In genomic region chr9:102855646-102856045, GRCh38 we compare ENCODE assay signal across 20 cellular contexts.
DNase-seq lines count a peak whose midpoint lies in the region; ATAC-seq, FAIRE-seq and TF ChIP-seq lines count a peak whose summit lies in the region.
"Had no signal": no experiment of that assay in that cellular context is flagged by ENCODE, and none has a peak within 500 bp of the region (broad histone marks: within the 10 kb centered on the region; RNA-seq: fewer than 3 reads in every experiment).

No MANE protein-coding gene starts in this region.

- TF ChIP-seq POLR2A in H54 (IDR thresholded peaks at IDR 0.05; ENCODE audit: low read depth, low read length), result no peak

- no peak for ATAC-seq in GM18861 (IDR thresholded peaks at IDR 0.05; ENCODE audit: unreplicated experiment)
- ATAC-seq: A549, HCT116, HepG2 had no signal

- DNase-seq in ELR (ENCODE audit: low read depth) (peak; percentile 62), H54 (ENCODE audit: insufficient read length, low spot score) (no peak), amniotic epithelial cell (ENCODE audit: low read depth) (peak; percentile 88), iris pigment epithelial cell (ENCODE audit: low read depth) (peak; percentile 1), substantia nigra (lab: John Stamatoyannopoulos, UW) (no peak), kidney tubule cell (ENCODE audit: low spot score) (no peak)
- no peak for DNase-seq in effector CD8-positive, alpha-beta T cell (lab: John Stamatoyannopoulos, UW)
- DNase-seq: AML-193; Caco-2; CD4-positive, alpha-beta T cell; GDM1; HFFc6; KBM-7 had no signal

- H3K27ac ChIP-seq in substantia nigra (ENCODE audit: low read depth, low read length, poor library complexity, severe bottlenecking), result no peak overlapping the region
- H3K27ac ChIP-seq: A549, C4-2B had no signal

- FAIRE-seq in H54 (lab: Jason Lieb, UNC), result peak; percentile 70
- FAIRE-seq: A549, D721Med, H1, HepG2 had no signal

Comparison
In these comparisons a context has a peak if more than half of its experiments do, and no peak if none do; other contexts are left out.
1. DNase-seq: peak in ELR (single experiment), amniotic epithelial cell (single experiment) and iris pigment epithelial cell (single experiment); none in H54 (single experiment), substantia nigra (0 of 49), effector CD8-positive, alpha-beta T cell (single experiment) and kidney tubule cell (single experiment).